22 cellular contexts compared by ENCODE assay signal in genomic region chr15:35319354-35319753, GRCh38.
"Had no signal": no experiment of that assay in that cellular context is flagged by ENCODE, and none has a peak within 500 bp of the region (broad histone marks: within the 10 kb centered on the region; RNA-seq: fewer than 3 reads in every experiment).

No MANE protein-coding gene starts in this region.

- H3K9me3 ChIP-seq: esophagus squamous epithelium, left ventricle myocardium inferior, lower lobe of right lung, psoas muscle, right lobe of liver, tibial nerve had no signal

- H3K27ac ChIP-seq: coronary artery, dorsolateral prefrontal cortex, esophagus squamous epithelium, left ventricle myocardium inferior, lower lobe of right lung, parathyroid adenoma, psoas muscle, right lobe of liver, tibial nerve had no signal

- H3K9me3 Mint-ChIP-seq: stimulated activated naive CD8-positive, alpha-beta T cell treated with anti-CD3 and anti-CD28 coated beads, Interleukin-15, Interleukin-2, amounts not matched to agents 100 ng/mL and 50 ng/mL, for 24 hours had no signal

- H3K4me1 ChIP-seq: left ventricle myocardium inferior, lower lobe of right lung, parathyroid adenoma, psoas muscle, right lobe of liver, tibial nerve had no signal

- H3K27me3 Mint-ChIP-seq: naive thymus-derived CD4-positive, alpha-beta T cell; stimulated activated memory B cell treated with anti-CD40 and anti-IgM and Interleukin-4, amounts not matched to agents 10 μg/mL and 1 μg/mL and 100 μg/mL, for 72 hours; stimulated activated naive CD8-positive, alpha-beta T cell treated with anti-CD3 and anti-CD28 coated beads, Interleukin-15, Interleukin-2, amounts not matched to agents 100 ng/mL and 50 ng/mL, for 24 hours had no signal

- ATAC-seq: left cardiac atrium; lower lobe of right lung; naive thymus-derived CD4-positive, alpha-beta T cell; psoas muscle; right lobe of liver; stimulated activated memory B cell treated with anti-CD40 and anti-IgM and Interleukin-4, amounts not matched to agents 10 μg/mL and 1 μg/mL and 100 μg/mL, for 72 hours had no signal

- H3K9ac ChIP-seq: parathyroid adenoma had no signal

- H3K27ac Mint-ChIP-seq: immature natural killer cell; naive thymus-derived CD4-positive, alpha-beta T cell; nephron progenitor cell; stimulated activated memory B cell treated with anti-CD40 and anti-IgM and Interleukin-4, amounts not matched to agents 10 μg/mL and 1 μg/mL and 100 μg/mL, for 72 hours; stimulated activated naive CD8-positive, alpha-beta T cell treated with anti-CD3 and anti-CD28 coated beads, Interleukin-15, Interleukin-2, amounts not matched to agents 100 ng/mL and 50 ng/mL, for 24 hours had no signal

- H3K4me1 Mint-ChIP-seq: immature natural killer cell; naive thymus-derived CD4-positive, alpha-beta T cell; nephron progenitor cell; stimulated activated memory B cell treated with anti-CD40 and anti-IgM and Interleukin-4, amounts not matched to agents 10 μg/mL and 1 μg/mL and 100 μg/mL, for 72 hours had no signal

- H3K27me3 ChIP-seq: dorsolateral prefrontal cortex, esophagus squamous epithelium, right lobe of liver, tibial nerve had no signal

- H3K79me2 ChIP-seq: parathyroid adenoma had no signal

- H3K36me3 ChIP-seq: esophagus squamous epithelium, left ventricle myocardium inferior, lower lobe of right lung, right lobe of liver, tibial nerve had no signal

- DNase-seq: dorsolateral prefrontal cortex; effector CD8-positive, alpha-beta T cell; esophagus squamous epithelium; foreskin fibroblast; immature natural killer cell; kidney; left cardiac atrium; left ventricle myocardium inferior; lower lobe of right lung; naive thymus-derived CD4-positive, alpha-beta T cell; nephron progenitor cell; psoas muscle; retina; right lobe of liver; stimulated activated CD4-positive, alpha-beta T cell treated with anti-CD3 and anti-CD28 coated beads, Interleukin-15, amount 100 ng/mL, for 24 hours; stimulated activated CD4-positive, alpha-beta T cell treated with anti-CD3 and anti-CD28 coated beads, Interleukin-1b, Interleukin-23, amount 100 ng/mL, for 48 hours; stimulated activated CD4-positive, alpha-beta T cell treated with anti-CD3 and anti-CD28 coated beads, Interleukin-4, amount 100 ng/mL, for 24 hours had no signal

- H2AFZ ChIP-seq: parathyroid adenoma had no signal

- H3K4me3 ChIP-seq: coronary artery, dorsolateral prefrontal cortex, esophagus squamous epithelium, left ventricle myocardium inferior, lower lobe of right lung, psoas muscle, right lobe of liver, tibial nerve had no signal

- H3K4me3 Mint-ChIP-seq: immature natural killer cell; naive thymus-derived CD4-positive, alpha-beta T cell; nephron progenitor cell; stimulated activated memory B cell treated with anti-CD40 and anti-IgM and Interleukin-4, amounts not matched to agents 10 μg/mL and 1 μg/mL and 100 μg/mL, for 72 hours; stimulated activated naive CD8-positive, alpha-beta T cell treated with anti-CD3 and anti-CD28 coated beads, Interleukin-15, Interleukin-2, amounts not matched to agents 100 ng/mL and 50 ng/mL, for 24 hours had no signal
